ENCODE assay signal across 16 cellular contexts in genomic region chr10:116207690-116208089, GRCh38.
DNase-seq lines count a peak whose midpoint lies in the region; ATAC-seq and TF ChIP-seq lines count a peak whose summit lies in the region.
"Had no signal": no experiment of that assay in that cellular context is flagged by ENCODE, and none has a peak within 500 bp of the region (broad histone marks: within the 10 kb centered on the region; RNA-seq: fewer than 3 reads in every experiment).

No MANE protein-coding gene starts in this region.

- H2BK120ac ChIP-seq in trophoblast cell (ENCODE audit: insufficient read depth, low read length, poor library complexity), result no peak overlapping the region

- no peak for ATAC-seq in mucosa of descending colon
- ATAC-seq: CD8-positive, alpha-beta T cell; GM12878; HCT116 had no signal

- no peaks in the 10 kb centered on the region for H3K9me3 ChIP-seq in mucosa of descending colon
- no peaks in the 10 kb centered on the region for H3K9me3 ChIP-seq in trophoblast cell (ENCODE audit: insufficient read depth, low read depth, low read length)

- no peak overlapping the region for H3K9ac ChIP-seq in trophoblast cell (ENCODE audit: low read length)

- H3K4me1 ChIP-seq in mucosa of descending colon (ENCODE audit: low read depth) (no peaks in the 10 kb centered on the region), trophoblast cell (ENCODE audit: control insufficient read depth in 1 of 2, insufficient read depth in 2 of 2, low read length in 2 of 2) (peaks cover 0 to 3% of the 10 kb centered on the region in 2 experiments)

- no peak for TF ChIP-seq CTCF in mucosa of descending colon (IDR thresholded peaks at IDR 0.05)

- no peaks in the 10 kb centered on the region for H3K79me2 ChIP-seq in trophoblast cell (ENCODE audit: control insufficient read depth, insufficient read depth, low read length, poor library complexity)

- H3K79me1 ChIP-seq in trophoblast cell (ENCODE audit: low read length), result no peaks in the 10 kb centered on the region

- no peak overlapping the region for H2BK12ac ChIP-seq in trophoblast cell (ENCODE audit: low read length)

- H2AK5ac ChIP-seq in trophoblast cell (ENCODE audit: low read length), result no peak overlapping the region

- H4K8ac ChIP-seq in trophoblast cell (ENCODE audit: low read depth, low read length), result no peak overlapping the region

- no peaks in the 10 kb centered on the region for H3K27me3 ChIP-seq in trophoblast cell (ENCODE audit: insufficient read depth, low read length)

- H3K14ac ChIP-seq in trophoblast cell (ENCODE audit: low read length), result no peak overlapping the region

- H2AFZ ChIP-seq in trophoblast cell (ENCODE audit: insufficient read depth, low read length, poor library complexity), result no peak overlapping the region

- H3K4me2 ChIP-seq in trophoblast cell (ENCODE audit: low read length), result no peak overlapping the region

- no peak overlapping the region for H3K4ac ChIP-seq in trophoblast cell (ENCODE audit: low read depth, low read length)

- no peaks in the 10 kb centered on the region for H3K36me3 ChIP-seq in mucosa of descending colon (ENCODE audit: low read depth)
- H3K36me3 ChIP-seq in trophoblast cell (ENCODE audit: control insufficient read depth in 1 of 2, insufficient read depth in 2 of 2, low read length in 2 of 2), result no peaks in the 10 kb centered on the region

- intact Hi-C loops in mucosa of descending colon (cut with DNase I, micrococcal nuclease), result no loop called here

- H3K4me3 ChIP-seq in mucosa of descending colon (no peak overlapping the region), trophoblast cell (ENCODE audit: low read depth, low read length) (no peak overlapping the region)
- H3K4me3 ChIP-seq: GM12878 had no signal

- no peak overlapping the region for H2BK5ac ChIP-seq in trophoblast cell (ENCODE audit: low read depth, low read length, poor library complexity)

- H4K12ac ChIP-seq in trophoblast cell (ENCODE audit: low read depth, low read length), result no peak overlapping the region

- peak; percentile 7 for DNase-seq in Ammon's horn (ENCODE audit: low spot score)
- DNase-seq in Daoy (ENCODE audit: low read depth), result peak; percentile 22
- peak; percentile 6 for DNase-seq in kidney tubule cell (ENCODE audit: low spot score)
- peak; percentile 19 for DNase-seq in occipital lobe (lab: John Stamatoyannopoulos, UW)
- no peak for DNase-seq in mucosa of descending colon
- no peak for DNase-seq in NCI-H2107 treated with DMSO at 0.1 percent for 48 hours (lab: John Stamatoyannopoulos, UW; ENCODE audit: unreplicated experiment)
- DNase-seq in pons (ENCODE audit: low spot score), result no peak
- DNase-seq in trophoblast cell, result no peak
- DNase-seq: Calu3; CD8-positive, alpha-beta T cell; DMS79 treated with DMSO at 0.1 percent for 48 hours; EL; GOT3; H7 had no signal

- H3K27ac ChIP-seq in trophoblast cell (ENCODE audit: low read depth, low read length), result no peak overlapping the region

- no CpG with 5 or more reads among the region's 7 CpGs for WGBS in trophoblast cell (ENCODE audit: extremely low coverage, insufficient coverage, insufficient read length)

- H3K18ac ChIP-seq in trophoblast cell (ENCODE audit: low read length), result no peak overlapping the region

- H3K23ac ChIP-seq in trophoblast cell (ENCODE audit: low read length), result no peak overlapping the region

- H4K91ac ChIP-seq in trophoblast cell (ENCODE audit: low read depth, low read length), result no peak overlapping the region

Comparison
In these comparisons a context has a peak if more than half of its experiments do, and no peak if none do; other contexts are left out.
1. DNase-seq: peak in Ammon's horn (single experiment), Daoy (single experiment), kidney tubule cell (single experiment) and occipital lobe (single experiment); none in mucosa of descending colon (0 of 3), NCI-H2107 treated with DMSO at 0.1 percent for 48 hours (single experiment), pons (single experiment) and trophoblast cell (0 of 2).